Comparison of ENCODE assay signal across 8 cellular contexts in the genomic region with DNA sequence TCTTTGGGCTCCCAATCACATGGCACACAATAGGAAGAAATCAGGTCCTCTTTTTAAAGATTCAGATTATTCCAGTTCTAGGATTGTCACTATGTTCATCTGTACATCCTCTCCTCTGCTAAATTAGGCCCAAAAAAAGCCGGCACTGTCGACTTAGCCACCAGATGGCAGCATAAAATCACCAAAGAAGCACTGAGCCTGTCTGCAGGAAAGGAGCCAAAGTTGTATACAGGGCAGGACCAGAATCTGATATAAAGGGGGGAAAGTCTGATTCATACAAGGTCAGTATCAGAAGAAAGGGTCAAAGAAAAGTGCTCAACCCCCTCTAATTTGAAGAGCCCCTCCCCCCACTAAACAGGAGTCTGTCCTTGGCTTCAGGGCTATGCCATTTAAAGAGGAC. TPM values are rescaled to one million over a fixed set of nuclear protein-coding genes. Genes with fewer than 3 reads are reported as not detected.
DNase-seq lines count a peak whose midpoint lies in the region; ATAC-seq and TF ChIP-seq lines count a peak whose summit lies in the region.

No MANE protein-coding gene starts in this region.

- H3K4me2 ChIP-seq in mesendoderm (ENCODE audit: low read length) = no peak overlapping the region

- H3K18ac ChIP-seq in mesendoderm (ENCODE audit: low read length) = no peak overlapping the region

- H3K9ac ChIP-seq in mesendoderm (ENCODE audit: low read length) = no peak overlapping the region

- H3K27me3 Mint-ChIP-seq in CD4-positive, alpha-beta memory T cell = no peaks in the 10 kb centered on the region

- H3K4me3 Mint-ChIP-seq in CD4-positive, alpha-beta memory T cell = no peak overlapping the region

- H3K4me1 Mint-ChIP-seq in CD4-positive, alpha-beta memory T cell = peaks cover 0 to 4% (median 0%) of the 10 kb centered on the region in 4 donors

- H4K8ac ChIP-seq in mesendoderm (ENCODE audit: low read depth, low read length) = no peak overlapping the region

- H3K27ac Mint-ChIP-seq in CD4-positive, alpha-beta memory T cell = no peak overlapping the region

- DNase-seq in CD4-positive, alpha-beta memory T cell = peak; percentile 56 to 79 (median 74)
- DNase-seq in NCI-H460 (ENCODE audit: extremely low read depth, low read depth) (peak; percentile 68), dorsolateral prefrontal cortex (peak; percentile 58 to 89 (median 74)), mesendoderm (peak; percentile 63)
- DNase-seq in activated CD4-positive, alpha-beta T cell treated with anti-CD3 and anti-CD28 coated beads, Interleukin-2, amount 50 U/mL, for 4 hours = peak; percentile 46 to 47
- peak; percentile 47 for DNase-seq in stimulated activated CD8-positive, alpha-beta memory T cell treated with anti-CD3 and anti-CD28 coated beads, Interleukin-4, amount 100 ng/mL, for 24 hours (ENCODE audit: low read depth)

- H2AK5ac ChIP-seq in mesendoderm (ENCODE audit: low read length) = no peak overlapping the region

- intact Hi-C loops in CD4-positive, alpha-beta memory T cell (cut with micrococcal nuclease) = loop anchor here (1.0 to 2.0 kb wide), 4 partner anchors 160 to 527 kb away; no protein-coding TSS in a partner anchor
- intact Hi-C loops in dorsolateral prefrontal cortex (cut with DNase I) = loop anchor here (2.0 to 10.0 kb wide), 4 partner anchors 162 to 527 kb away; no protein-coding TSS in a partner anchor

- H3K23ac ChIP-seq in mesendoderm (ENCODE audit: low read length) = no peak overlapping the region

- H3K36me3 Mint-ChIP-seq in CD4-positive, alpha-beta memory T cell = no peaks in the 10 kb centered on the region

- H4K5ac ChIP-seq in mesendoderm (ENCODE audit: low read length) = no peak overlapping the region

- H3K27me3 ChIP-seq in CD4-positive, alpha-beta memory T cell (ENCODE audit: insufficient read depth, low read length) = no peaks in the 10 kb centered on the region
- peaks cover 0 to 8% (median 0%) of the 10 kb centered on the region in 45 donors for H3K27me3 ChIP-seq in dorsolateral prefrontal cortex
- no peaks in the 10 kb centered on the region for H3K27me3 ChIP-seq in mesendoderm (ENCODE audit: insufficient read depth, low read length, poor library complexity)

- H3K56ac ChIP-seq in mesendoderm (ENCODE audit: low read length) = no peak overlapping the region

- no CpG with 5 or more reads among the region's 2 CpGs for WGBS in mesendoderm (ENCODE audit: extremely low coverage, insufficient coverage, low lambda C conversion rate)

- H3K79me1 ChIP-seq in mesendoderm (ENCODE audit: low read length) = no peaks in the 10 kb centered on the region

- no peak overlapping the region for H3K4me3 ChIP-seq in CD4-positive, alpha-beta memory T cell (ENCODE audit: low read length in 2 of 2)
- H3K4me3 ChIP-seq in HEK293 (ENCODE audit: low read depth, low read length) = no peak overlapping the region
- H3K4me3 ChIP-seq in dorsolateral prefrontal cortex = no peak overlapping the region
- no peak overlapping the region for H3K4me3 ChIP-seq in mesendoderm (ENCODE audit: low read length)

- H2BK120ac ChIP-seq in mesendoderm (ENCODE audit: low read depth, low read length) = no peak overlapping the region

- TF ChIP-seq CTCF in HEK293 (tag by site-specific recombination; IDR thresholded peaks at IDR 0.05) (peak; percentile 89), dorsolateral prefrontal cortex (IDR thresholded peaks at IDR 0.05 in 54 of 56, conservative IDR thresholded peaks at IDR 0.05 in 2 of 56; ENCODE audit: low read depth in 1 of 56, partially characterized antibody in 56 of 56) (peak; percentile 38 to 94 (median 85))

- POLR2A ChIA-PET in CD4-positive, alpha-beta memory T cell (lab: Charles Lee; ENCODE audit: partially characterized antibody) = interaction anchor here (1.1 kb wide), 1 partner anchor 160 kb away, joined by 3 read pairs; no protein-coding TSS in a partner anchor
- POLR2A ChIA-PET in HEK293 (lab: Yijun Ruan, JAX) = interaction anchor here (1.3 kb wide), 1 partner anchor 161 kb away, joined by 3 read pairs; no protein-coding TSS in a partner anchor

- no peak overlapping the region for H3K27ac ChIP-seq in CD4-positive, alpha-beta memory T cell (ENCODE audit: low read depth, low read length)
- H3K27ac ChIP-seq in HEK293 (ENCODE audit: extremely low read depth, low read depth, low read length) (no peak overlapping the region), dorsolateral prefrontal cortex (peak overlapping the region in 1 of 59 donors; percentile 11), mesendoderm (ENCODE audit: low read depth, low read length) (no peak overlapping the region)

- H3K4me1 ChIP-seq in CD4-positive, alpha-beta memory T cell (ENCODE audit: insufficient read depth, low read length) = no peaks in the 10 kb centered on the region
- H3K4me1 ChIP-seq in HEK293 (ENCODE audit: control insufficient read depth, insufficient read depth, low read length) (no peaks in the 10 kb centered on the region), mesendoderm (ENCODE audit: control insufficient read depth, low read depth, low read length) (no peaks in the 10 kb centered on the region)

- peaks cover 0 to 12% (median 7%) of the 10 kb centered on the region in 8 donors for H3K9me3 Mint-ChIP-seq in CD4-positive, alpha-beta memory T cell

- no peaks in the 10 kb centered on the region for H3K36me3 ChIP-seq in CD4-positive, alpha-beta memory T cell (ENCODE audit: insufficient read depth, low read length)
- H3K36me3 ChIP-seq in HEK293 (ENCODE audit: control insufficient read depth in 2 of 2, insufficient read depth in 1 of 2, low read length in 2 of 2) = peaks cover 0 to 4% of the 10 kb centered on the region in 2 experiments; a peak in 2 of 3 replicates
- no peaks in the 10 kb centered on the region for H3K36me3 ChIP-seq in mesendoderm (ENCODE audit: control insufficient read depth, insufficient read depth, low read length)

- H2BK5ac ChIP-seq in mesendoderm (ENCODE audit: low read length) = no peak overlapping the region

- CTCF ChIA-PET in CD4-positive, alpha-beta memory T cell (lab: Charles Lee; ENCODE audit: partially characterized antibody) = interaction anchor here (0.8 to 5.5 kb wide), 4 partner anchors 86 to 489 kb away, joined by 4 to 25 read pairs (median 20); no protein-coding TSS in a partner anchor
- CTCF ChIA-PET in HEK293 (lab: Yijun Ruan, JAX) = interaction anchor here (0.6 to 6.9 kb wide), 26 partner anchors 8 to 527 kb away, joined by 3 to 176 read pairs (median 7); no protein-coding TSS in a partner anchor

- H3K79me2 ChIP-seq in mesendoderm (ENCODE audit: control insufficient read depth, insufficient read depth, low read length) = no peaks in the 10 kb centered on the region

- no peak overlapping the region for H2BK15ac ChIP-seq in mesendoderm (replicated peaks; ENCODE audit: low read depth)

- ATAC-seq in HG03571 (IDR thresholded peaks at IDR 0.05; ENCODE audit: unreplicated experiment) = no peak

- no peak overlapping the region for H3K4ac ChIP-seq in mesendoderm (ENCODE audit: low read depth, low read length)

- no peaks in the 10 kb centered on the region for H3K9me3 ChIP-seq in CD4-positive, alpha-beta memory T cell (ENCODE audit: control insufficient read depth in 1 of 2, low read length in 2 of 2)
- peaks cover 6% of the 10 kb centered on the region; the same call in 1 of the 2 replicates for H3K9me3 ChIP-seq in HEK293 (ENCODE audit: control insufficient read depth, insufficient read depth, low read depth, low read length)

TF ChIP-seq in HEK293, 187 proteins besides CTCF, POLR2A, EP300 and RAD21 (continues in another document):
- TF ChIP-seq ZNF404 (tag by site-specific recombination; IDR thresholded peaks at IDR 0.05) = no peak
- peak; percentile 99 for TF ChIP-seq ZNF654 (tag by site-specific recombination; IDR thresholded peaks at IDR 0.05; ENCODE audit: low read depth)
- peak; percentile 63; the same call in 1 of the 2 replicates for TF ChIP-seq ZNF324 (tag by site-specific recombination; IDR thresholded peaks at IDR 0.05)
- TF ChIP-seq, protein P1, sequence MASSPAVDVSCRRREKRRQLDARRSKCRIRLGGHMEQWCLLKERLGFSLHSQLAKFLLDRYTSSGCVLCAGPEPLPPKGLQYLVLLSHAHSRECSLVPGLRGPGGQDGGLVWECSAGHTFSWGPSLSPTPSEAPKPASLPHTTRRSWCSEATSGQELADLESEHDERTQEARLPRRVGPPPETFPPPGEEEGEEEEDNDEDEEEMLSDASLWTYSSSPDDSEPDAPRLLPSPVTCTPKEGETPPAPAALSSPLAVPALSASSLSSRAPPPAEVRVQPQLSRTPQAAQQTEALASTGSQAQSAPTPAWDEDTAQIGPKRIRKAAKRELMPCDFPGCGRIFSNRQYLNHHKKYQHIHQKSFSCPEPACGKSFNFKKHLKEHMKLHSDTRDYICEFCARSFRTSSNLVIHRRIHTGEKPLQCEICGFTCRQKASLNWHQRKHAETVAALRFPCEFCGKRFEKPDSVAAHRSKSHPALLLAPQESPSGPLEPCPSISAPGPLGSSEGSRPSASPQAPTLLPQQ (tag by site-specific recombination; IDR thresholded peaks at IDR 0.05) = peak; percentile 51; the same call in 1 of the 2 replicates
- peak; percentile 52; the same call in 1 of the 2 replicates for TF ChIP-seq ZNF561 (tag by site-specific recombination; IDR thresholded peaks at IDR 0.05; ENCODE audit: borderline replicate concordance)
- TF ChIP-seq ZNF2 (tag by site-specific recombination; IDR thresholded peaks at IDR 0.05) = peak; percentile 50; the same call in 1 of the 2 replicates

RNA-seq across cellular contexts. Expression of a gene that starts 3.0 kb away (rescaled TPM):
- not detected for total RNA-seq in CD4-positive, alpha-beta memory T cell
- polyA plus RNA-seq in CD4-positive, alpha-beta memory T cell = 10 to 100 TPM in 1 of 2 donors, 1 to 10 TPM in 1; 8.1 to 13.0 TPM
- total RNA-seq in NCI-H460 (2014; rRNA removed; shearing (Covaris generic)) = not detected in 2 replicates
- not detected in 2 replicates for polyA plus RNA-seq in NCI-H460 (2014; cell fraction: nucleus; rRNA removed)
- 100 to 1,000 TPM in 90 of 120 experiments, 1 to 10 TPM in 20, under 1 TPM in 10; 0.28 to 884 (median 486) TPM for total RNA-seq in dorsolateral prefrontal cortex
- polyA plus RNA-seq in mesendoderm (2013, experiment 1 of 2) = 0.01 TPM
- 0.04 TPM for polyA plus RNA-seq in mesendoderm (2013, experiment 2 of 2)
